ENCODE assay signal across 8 cellular contexts in the genomic region with DNA sequence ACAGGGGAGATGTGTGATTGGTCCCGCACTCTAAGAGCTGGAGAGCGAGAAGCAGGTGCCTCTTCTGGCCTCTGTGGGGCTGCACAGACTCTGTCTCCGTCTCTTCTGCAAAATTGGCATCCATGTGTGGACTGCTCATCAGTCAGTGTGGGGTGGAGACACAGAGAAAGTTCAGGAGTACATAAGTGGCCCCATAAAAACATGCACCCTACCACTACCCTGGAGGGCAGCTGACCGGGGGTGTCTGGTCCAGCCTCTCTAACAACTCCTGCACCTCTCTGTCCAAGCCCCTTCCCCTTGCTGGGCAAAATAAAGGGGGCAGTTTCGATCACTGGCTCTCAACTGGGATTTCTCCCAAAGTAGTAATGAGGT.
A peak's percentile ranks its signal among the peaks of the same experiment; 100 is the strongest.
DNase-seq lines count a peak whose midpoint lies in the region; ATAC-seq and TF ChIP-seq lines count a peak whose summit lies in the region.

No MANE protein-coding gene starts in this region.

- ATAC-seq in HG03439 (IDR thresholded peaks at IDR 0.05; ENCODE audit: unreplicated experiment) (peak; percentile 18), HG03565 (IDR thresholded peaks at IDR 0.05; ENCODE audit: unreplicated experiment) (no peak), GM18520 (IDR thresholded peaks at IDR 0.05; ENCODE audit: unreplicated experiment) (no peak)

- BruUV-seq in mammary epithelial cell (replicated peaks; lab: Mats Ljungman, UMichigan) = TSS peak; percentile 87

- H3K36me3 ChIP-seq in mammary epithelial cell (ENCODE audit: insufficient read depth, low read length) (no peaks in the 10 kb centered on the region), neural cell (ENCODE audit: insufficient read depth, low read length) (no peaks in the 10 kb centered on the region)

- H3K4me1 ChIP-seq in mammary epithelial cell (ENCODE audit: insufficient read depth, low read length) = peaks cover 38% of the 10 kb centered on the region

- H3K9ac ChIP-seq in mammary epithelial cell (ENCODE audit: insufficient read depth, low read length) = peak overlapping the region; percentile 92
- H3K9ac ChIP-seq in neural cell (ENCODE audit: low read length) = peak overlapping the region; percentile 57

- DNase-seq in GM03348 (ENCODE audit: low spot score) (peak; percentile 23), mammary epithelial cell (no peak), activated gamma-delta T cell treated with Interleukin-2 at 50 U/mL for 16 hours (no peak), NCI-H748 treated with DMSO at 0.1 percent for 48 hours (lab: John Stamatoyannopoulos, UW) (no peak)

- CTCF ChIA-PET in mammary epithelial cell (lab: Charles Lee; ENCODE audit: low non-redundant PET) = no interaction called here

- intact Hi-C loops in mammary epithelial cell (cut with micrococcal nuclease) = loop anchor here (1.0 to 10.0 kb wide), 3 partner anchors 50 to 635 kb away; no protein-coding TSS in a partner anchor

- H3K27me3 ChIP-seq in mammary epithelial cell (ENCODE audit: insufficient read depth, low read length) = no peaks in the 10 kb centered on the region
- H3K27me3 ChIP-seq in neural cell (ENCODE audit: insufficient read depth, low read depth, low read length) = no peaks in the 10 kb centered on the region

- H2AFZ ChIP-seq in mammary epithelial cell (ENCODE audit: low read depth, low read length) (peak overlapping the region; percentile 63), neural cell (ENCODE audit: low read depth, low read length) (peak overlapping the region; percentile 3)

- 23% methylated on average over 5 of the region's 5 CpGs for WGBS in mammary epithelial cell (ENCODE audit: low coverage, missing lambda C conversion rate)

- H3K27ac ChIP-seq in mammary epithelial cell (ENCODE audit: insufficient read depth, low read depth, low read length) = peak overlapping the region; percentile 90
- H3K27ac ChIP-seq in neural cell (ENCODE audit: low read length) = peak overlapping the region; percentile 71

- no peaks in the 10 kb centered on the region for H3K9me2 ChIP-seq in neural cell (ENCODE audit: insufficient read depth, low read length)

- no peak for TF ChIP-seq RAD21 in neural cell (conservative IDR thresholded peaks at IDR 0.05)

- dilution Hi-C loops in mammary epithelial cell (cut with HindIII; ENCODE audit: low sequenced_read_pairs) = no loop called here

- TF ChIP-seq CTCF in mammary epithelial cell (conservative IDR thresholded peaks at IDR 0.05 in 1 of 2, IDR thresholded peaks at IDR 0.05 in 1 of 2; ENCODE audit: extremely low read depth in 1 of 2, insufficient read depth in 1 of 2, low read depth in 1 of 2, low read length in 2 of 2) (no peak), neural cell (IDR thresholded peaks at IDR 0.05; ENCODE audit: poor library complexity, severe bottlenecking) (no peak)

- TF ChIP-seq EP300 in neural cell (conservative IDR thresholded peaks at IDR 0.05; ENCODE audit: poor library complexity, severe bottlenecking) = no peak

- H3K9me3 ChIP-seq in mammary epithelial cell (replicated peaks; ENCODE audit: insufficient read depth, low read length) (no peaks in the 10 kb centered on the region), neural cell (ENCODE audit: low read length) (no peaks in the 10 kb centered on the region)

- H4K20me1 ChIP-seq in mammary epithelial cell (ENCODE audit: insufficient read depth, low read length) = no peaks in the 10 kb centered on the region
- H4K20me1 ChIP-seq in neural cell (ENCODE audit: insufficient read depth) = no peaks in the 10 kb centered on the region

- H3K4me3 ChIP-seq in mammary epithelial cell (replicated peaks in 1 of 3; ENCODE audit: insufficient read depth in 1 of 3, low read depth in 2 of 3, low read length in 3 of 3) (peak overlapping the region in 1 of 3 experiments; percentile 4), neural cell (ENCODE audit: low read length) (peak overlapping the region; percentile 51)

- H3F3A ChIP-seq in neural cell (ENCODE audit: insufficient read depth, low read length, poor library complexity, severe bottlenecking) = no peaks in the 10 kb centered on the region

- in situ Hi-C loops in mammary epithelial cell (cut with MboI; ENCODE audit: low sequenced_read_pairs in 2 of 2) = no loop called here

- H3K4me2 ChIP-seq in mammary epithelial cell (ENCODE audit: insufficient read depth, low read depth, low read length) = peak overlapping the region; percentile 79
- H3K4me2 ChIP-seq in neural cell (ENCODE audit: low read length) = no peak overlapping the region

- H3K79me2 ChIP-seq in mammary epithelial cell (ENCODE audit: insufficient read depth, low read length) (no peaks in the 10 kb centered on the region), neural cell (replicated peaks; ENCODE audit: insufficient read depth, low read length) (no peaks in the 10 kb centered on the region)

TF ChIP-seq in neural cell, 6 proteins besides CTCF, POLR2A, EP300 and RAD21:
- TF ChIP-seq EZH2 (IDR thresholded peaks at IDR 0.05; ENCODE audit: borderline replicate concordance, insufficient read depth, low read length, poor library complexity, severe bottlenecking) (no peak), MXI1 (conservative IDR thresholded peaks at IDR 0.05; ENCODE audit: poor library complexity, severe bottlenecking) (no peak), TAF1 (IDR thresholded peaks at IDR 0.05; ENCODE audit: low read depth) (no peak), POLR2AphosphoS5 (IDR thresholded peaks at IDR 0.05) (no peak), SMC3 (conservative IDR thresholded peaks at IDR 0.05; ENCODE audit: poor library complexity) (no peak)
- TF ChIP-seq, protein P1, sequence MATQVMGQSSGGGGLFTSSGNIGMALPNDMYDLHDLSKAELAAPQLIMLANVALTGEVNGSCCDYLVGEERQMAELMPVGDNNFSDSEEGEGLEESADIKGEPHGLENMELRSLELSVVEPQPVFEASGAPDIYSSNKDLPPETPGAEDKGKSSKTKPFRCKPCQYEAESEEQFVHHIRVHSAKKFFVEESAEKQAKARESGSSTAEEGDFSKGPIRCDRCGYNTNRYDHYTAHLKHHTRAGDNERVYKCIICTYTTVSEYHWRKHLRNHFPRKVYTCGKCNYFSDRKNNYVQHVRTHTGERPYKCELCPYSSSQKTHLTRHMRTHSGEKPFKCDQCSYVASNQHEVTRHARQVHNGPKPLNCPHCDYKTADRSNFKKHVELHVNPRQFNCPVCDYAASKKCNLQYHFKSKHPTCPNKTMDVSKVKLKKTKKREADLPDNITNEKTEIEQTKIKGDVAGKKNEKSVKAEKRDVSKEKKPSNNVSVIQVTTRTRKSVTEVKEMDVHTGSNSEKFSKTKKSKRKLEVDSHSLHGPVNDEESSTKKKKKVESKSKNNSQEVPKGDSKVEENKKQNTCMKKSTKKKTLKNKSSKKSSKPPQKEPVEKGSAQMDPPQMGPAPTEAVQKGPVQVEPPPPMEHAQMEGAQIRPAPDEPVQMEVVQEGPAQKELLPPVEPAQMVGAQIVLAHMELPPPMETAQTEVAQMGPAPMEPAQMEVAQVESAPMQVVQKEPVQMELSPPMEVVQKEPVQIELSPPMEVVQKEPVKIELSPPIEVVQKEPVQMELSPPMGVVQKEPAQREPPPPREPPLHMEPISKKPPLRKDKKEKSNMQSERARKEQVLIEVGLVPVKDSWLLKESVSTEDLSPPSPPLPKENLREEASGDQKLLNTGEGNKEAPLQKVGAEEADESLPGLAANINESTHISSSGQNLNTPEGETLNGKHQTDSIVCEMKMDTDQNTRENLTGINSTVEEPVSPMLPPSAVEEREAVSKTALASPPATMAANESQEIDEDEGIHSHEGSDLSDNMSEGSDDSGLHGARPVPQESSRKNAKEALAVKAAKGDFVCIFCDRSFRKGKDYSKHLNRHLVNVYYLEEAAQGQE (IDR thresholded peaks at IDR 0.05; ENCODE audit: borderline replicate concordance) = no peak
